ENCODE assay signal across 8 cellular contexts in the genomic region with DNA sequence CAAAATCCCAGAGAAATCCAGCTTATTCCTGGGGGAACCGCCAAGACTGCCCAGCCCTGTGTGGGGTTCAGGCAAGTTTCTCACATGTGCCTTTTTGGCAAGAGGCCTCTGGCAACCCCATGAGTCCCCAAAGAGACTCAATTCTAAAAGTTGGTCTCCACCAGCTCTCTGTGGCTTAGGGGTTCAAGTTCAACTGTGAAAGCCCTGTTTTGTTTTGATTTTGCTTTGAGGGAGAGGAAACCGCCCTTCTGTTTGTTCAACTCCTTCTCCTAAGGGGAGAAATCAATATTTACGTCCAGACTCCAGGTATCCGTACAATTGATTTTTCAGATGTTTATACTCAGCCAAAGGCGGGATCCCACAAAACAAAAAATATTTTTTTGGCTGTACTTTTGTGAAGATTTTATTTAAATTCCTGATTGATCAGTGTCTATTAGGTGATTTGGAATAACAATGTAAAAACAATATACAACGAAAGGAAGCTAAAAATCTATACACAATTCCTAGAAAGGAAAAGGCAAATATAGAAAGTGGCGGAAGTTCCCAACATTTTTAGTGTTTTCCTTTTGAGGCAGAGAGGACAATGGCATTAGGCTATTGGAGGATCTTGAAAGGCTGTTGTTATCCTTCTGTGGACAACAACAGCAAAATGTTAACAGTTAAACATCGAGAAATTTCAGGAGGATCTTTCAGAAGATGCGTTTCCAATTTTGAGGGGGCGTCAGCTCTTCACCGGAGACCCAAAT. TPM values are rescaled to one million over a fixed set of nuclear protein-coding genes. Genes with fewer than 3 reads are reported as not detected.
DNase-seq lines count a peak whose midpoint lies in the region; ATAC-seq lines count a peak whose summit lies in the region.

No MANE protein-coding gene starts in this region.

- H3K27me3 ChIP-seq in iPS-18a (ENCODE audit: control insufficient read depth, insufficient read depth, low read length) = no peaks in the 10 kb centered on the region

- peaks cover 0 to 10% of the 10 kb centered on the region in 2 donors for H3K36me3 Mint-ChIP-seq in activated T-cell treated with anti-CD3 and anti-CD28 coated beads, Interleukin-2, amount 50 U/mL, for 72 hours (ENCODE audit: insufficient read depth in 2 of 2)
- peaks cover 10 to 20% of the 10 kb centered on the region in 2 donors for H3K36me3 Mint-ChIP-seq in stimulated activated naive B cell treated with anti-CD40 and anti-IgM and Interleukin-4, amounts not matched to agents 10 μg/mL and 1 μg/mL and 100 μg/mL, for 72 hours

- no peaks in the 10 kb centered on the region for H3K9me3 ChIP-seq in iPS-18a (ENCODE audit: control insufficient read depth, low read depth, low read length)

- H3K4me1 ChIP-seq in iPS-18a (ENCODE audit: control insufficient read depth, low read depth, low read length) = peaks cover 12% of the 10 kb centered on the region

- no peak for DNase-seq in activated T-cell treated with anti-CD3 and anti-CD28 coated beads, Interleukin-2, amount 50 U/mL, for 72 hours
- DNase-seq in activated T-cell treated with anti-CD3 and anti-CD28 coated beads for 4 hours (no peak), anterior cingulate cortex (lab: John Stamatoyannopoulos, UW) (peak in 43 of 58 donors; percentile 9 to 78 (median 41)), MV-4-11 (lab: John Stamatoyannopoulos, UW) (no peak), NCI-H187 (lab: John Stamatoyannopoulos, UW) (no peak)
- no peak for DNase-seq in stimulated activated naive B cell treated with anti-CD40 and anti-IgM and Interleukin-4, amounts not matched to agents 10 μg/mL and 1 μg/mL and 100 μg/mL, for 72 hours

- H3K36me3 ChIP-seq in iPS-18a (ENCODE audit: control insufficient read depth, low read depth, low read length) = peaks cover 17% of the 10 kb centered on the region

- H3K27ac ChIP-seq in iPS-18a (ENCODE audit: low read length) = peak overlapping the region; percentile 94

- no peaks in the 10 kb centered on the region for H3K9me3 Mint-ChIP-seq in activated T-cell treated with anti-CD3 and anti-CD28 coated beads, Interleukin-2, amount 50 U/mL, for 72 hours
- H3K9me3 Mint-ChIP-seq in stimulated activated naive B cell treated with anti-CD40 and anti-IgM and Interleukin-4, amounts not matched to agents 10 μg/mL and 1 μg/mL and 100 μg/mL, for 72 hours = no peaks in the 10 kb centered on the region

- H3K9ac ChIP-seq in iPS-18a (ENCODE audit: low read length) = peak overlapping the region; percentile 96

- H3K4me3 Mint-ChIP-seq in activated T-cell treated with anti-CD3 and anti-CD28 coated beads, Interleukin-2, amount 50 U/mL, for 72 hours = peak overlapping the region; percentile 96 to 98
- H3K4me3 Mint-ChIP-seq in stimulated activated naive B cell treated with anti-CD40 and anti-IgM and Interleukin-4, amounts not matched to agents 10 μg/mL and 1 μg/mL and 100 μg/mL, for 72 hours = peak overlapping the region; percentile 93 to 96

- H3K27ac Mint-ChIP-seq in activated T-cell treated with anti-CD3 and anti-CD28 coated beads, Interleukin-2, amount 50 U/mL, for 72 hours = peak overlapping the region; percentile 45
- H3K27ac Mint-ChIP-seq in stimulated activated naive B cell treated with anti-CD40 and anti-IgM and Interleukin-4, amounts not matched to agents 10 μg/mL and 1 μg/mL and 100 μg/mL, for 72 hours = peak overlapping the region; percentile 98

- peak overlapping the region; percentile 99 for H3K4me3 ChIP-seq in iPS-18a (ENCODE audit: low read length)

- no peak for ATAC-seq in activated T-cell treated with anti-CD3 and anti-CD28 coated beads, Interleukin-2, amount 50 U/mL, for 72 hours (replicated peaks in 1 of 2)
- no peak for ATAC-seq in stimulated activated naive B cell treated with anti-CD40 and anti-IgM and Interleukin-4, amounts not matched to agents 10 μg/mL and 1 μg/mL and 100 μg/mL, for 72 hours (replicated peaks)
- ATAC-seq in GM19023 (IDR thresholded peaks at IDR 0.05; ENCODE audit: unreplicated experiment) = no peak

- H3K4me1 Mint-ChIP-seq in activated T-cell treated with anti-CD3 and anti-CD28 coated beads, Interleukin-2, amount 50 U/mL, for 72 hours (ENCODE audit: low read depth) = peaks cover 55% of the 10 kb centered on the region
- H3K4me1 Mint-ChIP-seq in stimulated activated naive B cell treated with anti-CD40 and anti-IgM and Interleukin-4, amounts not matched to agents 10 μg/mL and 1 μg/mL and 100 μg/mL, for 72 hours = peaks cover 11 to 41% of the 10 kb centered on the region in 2 donors

- H3K27me3 Mint-ChIP-seq in activated T-cell treated with anti-CD3 and anti-CD28 coated beads, Interleukin-2, amount 50 U/mL, for 72 hours (ENCODE audit: low read depth) = no peaks in the 10 kb centered on the region
- H3K27me3 Mint-ChIP-seq in stimulated activated naive B cell treated with anti-CD40 and anti-IgM and Interleukin-4, amounts not matched to agents 10 μg/mL and 1 μg/mL and 100 μg/mL, for 72 hours = peaks cover 4% of the 10 kb centered on the region in 2 donors

RNA-seq across cellular contexts. Expression of gene LDLR, which starts 0.6 kb away (rescaled TPM):
- 10 to 100 TPM; 23.3 to 31.0 TPM for total RNA-seq in activated T-cell treated with anti-CD3 and anti-CD28 coated beads, Interleukin-2, amount 50 U/mL, for 72 hours

Comparison
In these comparisons a context has a peak if more than half of its experiments do, and no peak if none do; other contexts are left out.
1. DNase-seq: peak in anterior cingulate cortex (43 of 58); none in activated T-cell treated with anti-CD3 and anti-CD28 coated beads, Interleukin-2, amount 50 U/mL, for 72 hours (0 of 2), activated T-cell treated with anti-CD3 and anti-CD28 coated beads for 4 hours (single experiment), stimulated activated naive B cell treated with anti-CD40 and anti-IgM and Interleukin-4, amounts not matched to agents 10 μg/mL and 1 μg/mL and 100 μg/mL, for 72 hours (single experiment), MV-4-11 (single experiment) and NCI-H187 (0 of 2).